Comparison of ENCODE assay signal across 2 cellular contexts in genomic region chrX:17941171-17941570, GRCh38.
A peak's percentile ranks its signal among the peaks of the same experiment; 100 is the strongest.
DNase-seq lines count a peak whose midpoint lies in the region; ATAC-seq and TF ChIP-seq lines count a peak whose summit lies in the region.
"Not testable (repeated sequence)": the region's sequence is repeated elsewhere in the genome, so short reads cannot be mapped to it uniquely, and the experiment has no call there.

No MANE protein-coding gene starts in this region.

- not testable (repeated sequence) for ATAC-seq in WTC11

- H3K36me3 ChIP-seq in HEK293 (ENCODE audit: control insufficient read depth in 2 of 2, insufficient read depth in 1 of 2, low read length in 2 of 2), result not testable (repeated sequence)

- H3K9me3 Mint-ChIP-seq in WTC11, result not testable (repeated sequence)

- H3K9me3 ChIP-seq in HEK293 (ENCODE audit: control insufficient read depth, insufficient read depth, low read depth, low read length), result not testable (repeated sequence)

- not testable (repeated sequence) for DNase-seq in WTC11 (ENCODE audit: low spot score)

- H3K4me3 ChIP-seq in HEK293 (ENCODE audit: low read depth, low read length), result not testable (repeated sequence)

- H3K4me3 Mint-ChIP-seq in WTC11, result not testable (repeated sequence)

- not testable (repeated sequence) for H3K27me3 Mint-ChIP-seq in WTC11 (ENCODE audit: low read depth)

- H3K4me1 Mint-ChIP-seq in WTC11, result peaks cover 17% of the 10 kb centered on the region

- H3K4me1 ChIP-seq in HEK293 (ENCODE audit: control insufficient read depth, insufficient read depth, low read length), result not testable (repeated sequence)

- POLR2A ChIA-PET in HEK293 (lab: Yijun Ruan, JAX); WTC11 (lab: Charles Lee): not testable (repeated sequence)

- not testable (repeated sequence) for H3K27ac Mint-ChIP-seq in WTC11

- not testable (repeated sequence) for H3K27ac ChIP-seq in HEK293 (ENCODE audit: extremely low read depth, low read depth, low read length)

- not testable (repeated sequence) for TF ChIP-seq CTCF in HEK293 (tag by site-specific recombination; IDR thresholded peaks at IDR 0.05); WTC11 (IDR thresholded peaks at IDR 0.05)

- not testable (repeated sequence) for H3K36me3 Mint-ChIP-seq in WTC11

- CTCF ChIA-PET in HEK293 (lab: Yijun Ruan, JAX), result interaction anchor here (0.8 kb wide), 1 partner anchor 833 kb away, joined by 4 read pairs; no protein-coding TSS in a partner anchor
- CTCF ChIA-PET in WTC11 (lab: Charles Lee), result not testable (repeated sequence)

TF ChIP-seq in HEK293, 187 proteins besides CTCF, POLR2A, EP300 and RAD21:
- TF ChIP-seq ZNF121 (tag by site-specific recombination; IDR thresholded peaks at IDR 0.05), result peak; percentile 95

TF ChIP-seq in WTC11, 78 proteins besides CTCF, POLR2A, EP300 and RAD21:
- peak; percentile 57; the same call in 1 of the 2 replicates for TF ChIP-seq ZNF121 (CRISPR knock-in tag; IDR thresholded peaks at IDR 0.05)
